In genomic region chr10:88715517-88715916, GRCh38 we compare ENCODE assay signal across 12 cellular contexts. TPM values are rescaled to one million over a fixed set of nuclear protein-coding genes. Genes with fewer than 3 reads are reported as not detected.
"Had no signal": no experiment of that assay in that cellular context is flagged by ENCODE, and none has a peak within 500 bp of the region (broad histone marks: within the 10 kb centered on the region; RNA-seq: fewer than 3 reads in every experiment).

No MANE protein-coding gene starts in this region.

- ATAC-seq: GM23338, HCT116 had no signal

- H3K9me3 ChIP-seq: HAP-1 had no signal

- H3K27ac Mint-ChIP-seq: GM23338, H9, HFFc6 had no signal

- DNase-seq: GM23248, GOT3, H7, H9, HCEC 1CT, HFFc6 had no signal

- H3K36me3 ChIP-seq: HAP-1 had no signal

- H3K27ac ChIP-seq: GM23248 had no signal

- H3K4me1 ChIP-seq: HAP-1 had no signal

- H3K4me2 ChIP-seq: GM23338 had no signal

- H3K4me3 ChIP-seq: GM23248, GM23338, HAP-1 had no signal

- FAIRE-seq: H1, H54 had no signal

- H3K4me3 Mint-ChIP-seq: GM23338, H9, HFFc6 had no signal

- H3K9me3 Mint-ChIP-seq: GM23338, H9, HFFc6 had no signal

- H3K9ac ChIP-seq: GM23248 had no signal

- H2AFZ ChIP-seq: GM23248, GM23338 had no signal

RNA-seq across cellular contexts. Expression of gene LIPK, which starts 9.5 kb away (rescaled TPM):
- total RNA-seq: GM23248, GM23338, H1, H4, H7, H9, HFFc6 had no signal
- polyA plus RNA-seq: GM23248, GM23338, H1 had no signal

RNA-seq across cellular contexts. Expression of gene LIPN, which starts 44.3 kb away (rescaled TPM):
- total RNA-seq: GM23248, GM23338, H1, H4, H7, H9, HFFc6 had no signal
- polyA plus RNA-seq: GM23248, GM23338, H1 had no signal

RNA-seq across cellular contexts. Expression of gene LIPF, which starts 51.3 kb away (rescaled TPM):
- total RNA-seq: GM23248, GM23338, H1, H4, H7, H9, HFFc6 had no signal
- polyA plus RNA-seq: GM23248, GM23338, H1 had no signal
